Comparison of ENCODE assay signal across 1 cellular context in the genomic region with DNA sequence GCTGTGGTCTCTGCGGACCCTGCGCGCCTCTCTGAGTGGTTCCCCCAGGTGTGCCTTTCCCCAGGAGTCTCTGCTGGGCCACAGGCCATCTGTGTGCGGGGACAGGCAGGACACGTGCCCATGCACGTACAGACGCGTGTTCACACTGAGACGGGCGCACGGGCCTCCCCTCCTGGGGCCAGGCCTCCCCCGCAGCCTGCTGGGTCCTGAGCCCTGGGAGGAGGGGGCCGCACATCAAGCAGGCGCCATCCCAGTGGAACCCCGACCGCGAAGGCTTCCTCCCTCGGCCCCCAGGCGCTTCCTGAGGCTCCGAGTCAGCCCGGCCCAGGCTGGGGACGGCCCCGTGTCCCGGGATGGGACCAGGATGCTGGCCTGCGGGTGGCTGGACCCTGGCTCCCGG.
TF ChIP-seq lines count a peak whose summit lies in the region.

No MANE protein-coding gene starts in this region.

TF ChIP-seq in endothelial cell of umbilical vein, 7 proteins besides CTCF, POLR2A, EP300 and RAD21:
- TF ChIP-seq JUN (IDR thresholded peaks at IDR 0.05; ENCODE audit: borderline replicate concordance, insufficient read depth, insufficient read length, low read depth): no peak
- TF ChIP-seq EZH2 (IDR thresholded peaks at IDR 0.05; ENCODE audit: borderline replicate concordance, low read depth, low read length, severe bottlenecking): no peak
- no peak for TF ChIP-seq POLR2AphosphoS5 (IDR thresholded peaks at IDR 0.05; ENCODE audit: insufficient read depth, low read depth, low read length)
- no peak for TF ChIP-seq MYC (IDR thresholded peaks at IDR 0.05; ENCODE audit: low read depth, low read length)
- TF ChIP-seq FOS (IDR thresholded peaks at IDR 0.05; ENCODE audit: borderline replicate concordance, insufficient read depth, low read length): no peak
- TF ChIP-seq, protein P1, sequence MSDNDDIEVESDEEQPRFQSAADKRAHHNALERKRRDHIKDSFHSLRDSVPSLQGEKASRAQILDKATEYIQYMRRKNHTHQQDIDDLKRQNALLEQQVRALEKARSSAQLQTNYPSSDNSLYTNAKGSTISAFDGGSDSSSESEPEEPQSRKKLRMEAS (IDR thresholded peaks at IDR 0.05; ENCODE audit: insufficient read depth, insufficient read length): no peak
- no peak for TF ChIP-seq GATA2 (IDR thresholded peaks at IDR 0.05; ENCODE audit: insufficient read depth, insufficient read length, low read depth, low read length)
TF ChIP-seq in endothelial cell of umbilical vein: peak in this region for 0.
